ENCODE assay signal across 1 cellular context in genomic region chr3:33658971-33659848, GRCh38.
TF ChIP-seq lines count a peak whose summit lies in the region.

No MANE protein-coding gene starts in this region.

TF ChIP-seq in K562, 482 proteins besides CTCF, POLR2A, EP300 and RAD21 (continued from another document and continues in another):
- TF ChIP-seq JUN (IDR thresholded peaks at IDR 0.05; ENCODE audit: borderline replicate concordance, low read depth, low read length): 0 out of 2 replicates have a peak, but pooled peaks have one; percentile 19
- TF ChIP-seq JUN (CRISPR knock-in tag; IDR thresholded peaks at IDR 0.05; ENCODE audit: borderline replicate concordance): no peak
- TF ChIP-seq KDM1A (IDR thresholded peaks at IDR 0.05): peak in 1 of 2 experiments; percentile 20; a peak in 2 of 4 replicates
- 0 out of 2 replicates have a peak, but pooled peaks have one; percentile 38 for TF ChIP-seq ELF2 (CRISPR knock-in tag; IDR thresholded peaks at IDR 0.05)
- TF ChIP-seq ZNF24 (IDR thresholded peaks at IDR 0.05): no peak
- TF ChIP-seq MBD1 (CRISPR knock-in tag; IDR thresholded peaks at IDR 0.05): no peak
- no peak for TF ChIP-seq IFI16 (CRISPR knock-in tag; IDR thresholded peaks at IDR 0.05)
- TF ChIP-seq ESRRA (IDR thresholded peaks at IDR 0.05; ENCODE audit: borderline replicate concordance, low read depth): 0 out of 2 replicates have a peak, but pooled peaks have one; percentile 51
- TF ChIP-seq, protein P1, sequence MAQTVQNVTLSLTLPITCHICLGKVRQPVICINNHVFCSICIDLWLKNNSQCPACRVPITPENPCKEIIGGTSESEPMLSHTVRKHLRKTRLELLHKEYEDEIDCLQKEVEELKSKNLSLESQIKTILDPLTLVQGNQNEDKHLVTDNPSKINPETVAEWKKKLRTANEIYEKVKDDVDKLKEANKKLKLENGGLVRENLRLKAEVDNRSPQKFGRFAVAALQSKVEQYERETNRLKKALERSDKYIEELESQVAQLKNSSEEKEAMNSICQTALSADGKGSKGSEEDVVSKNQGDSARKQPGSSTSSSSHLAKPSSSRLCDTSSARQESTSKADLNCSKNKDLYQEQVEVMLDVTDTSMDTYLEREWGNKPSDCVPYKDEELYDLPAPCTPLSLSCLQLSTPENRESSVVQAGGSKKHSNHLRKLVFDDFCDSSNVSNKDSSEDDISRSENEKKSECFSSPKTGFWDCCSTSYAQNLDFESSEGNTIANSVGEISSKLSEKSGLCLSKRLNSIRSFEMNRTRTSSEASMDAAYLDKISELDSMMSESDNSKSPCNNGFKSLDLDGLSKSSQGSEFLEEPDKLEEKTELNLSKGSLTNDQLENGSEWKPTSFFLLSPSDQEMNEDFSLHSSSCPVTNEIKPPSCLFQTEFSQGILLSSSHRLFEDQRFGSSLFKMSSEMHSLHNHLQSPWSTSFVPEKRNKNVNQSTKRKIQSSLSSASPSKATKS (CRISPR knock-in tag; IDR thresholded peaks at IDR 0.05): no peak
- peak; percentile 71 for TF ChIP-seq EP400 (IDR thresholded peaks at IDR 0.05)
- TF ChIP-seq ZFP36 (IDR thresholded peaks at IDR 0.05; ENCODE audit: low read depth, low read length, partially characterized antibody): peak; percentile 73
- TF ChIP-seq JUNB (CRISPR knock-in tag; conservative IDR thresholded peaks at IDR 0.05): no peak
- peak; percentile 36; the same call in 1 of the 2 replicates for TF ChIP-seq BCOR (IDR thresholded peaks at IDR 0.05)
- peak; percentile 50; the same call in 1 of the 2 replicates for TF ChIP-seq CC2D1A (IDR thresholded peaks at IDR 0.05)
- peak; percentile 60; the same call in 1 of the 2 replicates for TF ChIP-seq CHAMP1 (IDR thresholded peaks at IDR 0.05)
- TF ChIP-seq CBFA2T3 (IDR thresholded peaks at IDR 0.05): peak; percentile 30; the same call in 1 of the 2 replicates
- TF ChIP-seq, protein P2, sequence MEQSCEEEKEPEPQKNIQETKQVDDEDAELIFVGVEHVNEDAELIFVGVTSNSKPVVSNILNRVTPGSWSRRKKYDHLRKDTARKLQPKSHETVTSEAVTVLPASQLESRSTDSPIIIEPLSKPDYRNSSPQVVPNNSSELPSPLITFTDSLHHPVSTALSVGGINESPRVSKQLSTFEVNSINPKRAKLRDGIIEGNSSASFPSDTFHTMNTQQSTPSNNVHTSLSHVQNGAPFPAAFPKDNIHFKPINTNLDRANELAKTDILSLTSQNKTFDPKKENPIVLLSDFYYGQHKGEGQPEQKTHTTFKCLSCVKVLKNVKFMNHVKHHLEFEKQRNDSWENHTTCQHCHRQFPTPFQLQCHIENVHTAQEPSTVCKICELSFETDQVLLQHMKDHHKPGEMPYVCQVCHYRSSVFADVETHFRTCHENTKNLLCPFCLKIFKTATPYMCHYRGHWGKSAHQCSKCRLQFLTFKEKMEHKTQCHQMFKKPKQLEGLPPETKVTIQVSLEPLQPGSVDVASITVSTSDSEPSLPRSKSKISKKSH (CRISPR knock-in tag; IDR thresholded peaks at IDR 0.05): no peak
- 0 out of 2 replicates have a peak, but pooled peaks have one; percentile 8 for TF ChIP-seq CREM (IDR thresholded peaks at IDR 0.05; ENCODE audit: low read depth)
- TF ChIP-seq KLF1 (tag; IDR thresholded peaks at IDR 0.05): no peak
- no peak for TF ChIP-seq ZNF449 (CRISPR knock-in tag; IDR thresholded peaks at IDR 0.05)
- no peak for TF ChIP-seq DLX4 (CRISPR knock-in tag; IDR thresholded peaks at IDR 0.05)
- no peak for TF ChIP-seq SAFB2 (IDR thresholded peaks at IDR 0.05; ENCODE audit: borderline replicate concordance, low read depth, low read length, severe bottlenecking)
- TF ChIP-seq ZFPM2 (CRISPR knock-in tag; IDR thresholded peaks at IDR 0.05): no peak
- peak in 1 of 2 experiments; percentile 78; a peak in 2 of 4 replicates for TF ChIP-seq ARNT (IDR thresholded peaks at IDR 0.05)
- TF ChIP-seq, protein P3, sequence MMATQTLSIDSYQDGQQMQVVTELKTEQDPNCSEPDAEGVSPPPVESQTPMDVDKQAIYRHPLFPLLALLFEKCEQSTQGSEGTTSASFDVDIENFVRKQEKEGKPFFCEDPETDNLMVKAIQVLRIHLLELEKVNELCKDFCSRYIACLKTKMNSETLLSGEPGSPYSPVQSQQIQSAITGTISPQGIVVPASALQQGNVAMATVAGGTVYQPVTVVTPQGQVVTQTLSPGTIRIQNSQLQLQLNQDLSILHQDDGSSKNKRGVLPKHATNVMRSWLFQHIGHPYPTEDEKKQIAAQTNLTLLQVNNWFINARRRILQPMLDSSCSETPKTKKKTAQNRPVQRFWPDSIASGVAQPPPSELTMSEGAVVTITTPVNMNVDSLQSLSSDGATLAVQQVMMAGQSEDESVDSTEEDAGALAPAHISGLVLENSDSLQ (IDR thresholded peaks at IDR 0.05): peak; percentile 86
- TF ChIP-seq ZNF431 (CRISPR knock-in tag; IDR thresholded peaks at IDR 0.05): no peak
- TF ChIP-seq NCOA6 (IDR thresholded peaks at IDR 0.05): no peak
- no peak for TF ChIP-seq ELK3 (CRISPR knock-in tag; IDR thresholded peaks at IDR 0.05)
- TF ChIP-seq EZH2 (IDR thresholded peaks at IDR 0.05; ENCODE audit: borderline replicate concordance, low read depth, low read length): no peak
- peak; percentile 83 for TF ChIP-seq KDM5B (IDR thresholded peaks at IDR 0.05; ENCODE audit: insufficient replicate concordance, low read depth, low read length)
- TF ChIP-seq, protein P4, sequence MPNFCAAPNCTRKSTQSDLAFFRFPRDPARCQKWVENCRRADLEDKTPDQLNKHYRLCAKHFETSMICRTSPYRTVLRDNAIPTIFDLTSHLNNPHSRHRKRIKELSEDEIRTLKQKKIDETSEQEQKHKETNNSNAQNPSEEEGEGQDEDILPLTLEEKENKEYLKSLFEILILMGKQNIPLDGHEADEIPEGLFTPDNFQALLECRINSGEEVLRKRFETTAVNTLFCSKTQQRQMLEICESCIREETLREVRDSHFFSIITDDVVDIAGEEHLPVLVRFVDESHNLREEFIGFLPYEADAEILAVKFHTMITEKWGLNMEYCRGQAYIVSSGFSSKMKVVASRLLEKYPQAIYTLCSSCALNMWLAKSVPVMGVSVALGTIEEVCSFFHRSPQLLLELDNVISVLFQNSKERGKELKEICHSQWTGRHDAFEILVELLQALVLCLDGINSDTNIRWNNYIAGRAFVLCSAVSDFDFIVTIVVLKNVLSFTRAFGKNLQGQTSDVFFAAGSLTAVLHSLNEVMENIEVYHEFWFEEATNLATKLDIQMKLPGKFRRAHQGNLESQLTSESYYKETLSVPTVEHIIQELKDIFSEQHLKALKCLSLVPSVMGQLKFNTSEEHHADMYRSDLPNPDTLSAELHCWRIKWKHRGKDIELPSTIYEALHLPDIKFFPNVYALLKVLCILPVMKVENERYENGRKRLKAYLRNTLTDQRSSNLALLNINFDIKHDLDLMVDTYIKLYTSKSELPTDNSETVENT (CRISPR knock-in tag; IDR thresholded peaks at IDR 0.05): no peak
- peak; percentile 51 for TF ChIP-seq RAD51 (IDR thresholded peaks at IDR 0.05; ENCODE audit: borderline replicate concordance, low read depth)
- TF ChIP-seq MTA3 (IDR thresholded peaks at IDR 0.05; ENCODE audit: borderline replicate concordance): peak; percentile 74; the same call in 1 of the 2 replicates
- no peak for TF ChIP-seq ZNF668 (CRISPR knock-in tag; IDR thresholded peaks at IDR 0.05)
- TF ChIP-seq ARHGAP35 (IDR thresholded peaks at IDR 0.05; ENCODE audit: partially characterized antibody): no peak
- TF ChIP-seq NR2F6 (CRISPR knock-in tag; IDR thresholded peaks at IDR 0.05): no peak
- TF ChIP-seq FOXJ2 (tag; IDR thresholded peaks at IDR 0.05): peak; percentile 85
- TF ChIP-seq, protein P5, sequence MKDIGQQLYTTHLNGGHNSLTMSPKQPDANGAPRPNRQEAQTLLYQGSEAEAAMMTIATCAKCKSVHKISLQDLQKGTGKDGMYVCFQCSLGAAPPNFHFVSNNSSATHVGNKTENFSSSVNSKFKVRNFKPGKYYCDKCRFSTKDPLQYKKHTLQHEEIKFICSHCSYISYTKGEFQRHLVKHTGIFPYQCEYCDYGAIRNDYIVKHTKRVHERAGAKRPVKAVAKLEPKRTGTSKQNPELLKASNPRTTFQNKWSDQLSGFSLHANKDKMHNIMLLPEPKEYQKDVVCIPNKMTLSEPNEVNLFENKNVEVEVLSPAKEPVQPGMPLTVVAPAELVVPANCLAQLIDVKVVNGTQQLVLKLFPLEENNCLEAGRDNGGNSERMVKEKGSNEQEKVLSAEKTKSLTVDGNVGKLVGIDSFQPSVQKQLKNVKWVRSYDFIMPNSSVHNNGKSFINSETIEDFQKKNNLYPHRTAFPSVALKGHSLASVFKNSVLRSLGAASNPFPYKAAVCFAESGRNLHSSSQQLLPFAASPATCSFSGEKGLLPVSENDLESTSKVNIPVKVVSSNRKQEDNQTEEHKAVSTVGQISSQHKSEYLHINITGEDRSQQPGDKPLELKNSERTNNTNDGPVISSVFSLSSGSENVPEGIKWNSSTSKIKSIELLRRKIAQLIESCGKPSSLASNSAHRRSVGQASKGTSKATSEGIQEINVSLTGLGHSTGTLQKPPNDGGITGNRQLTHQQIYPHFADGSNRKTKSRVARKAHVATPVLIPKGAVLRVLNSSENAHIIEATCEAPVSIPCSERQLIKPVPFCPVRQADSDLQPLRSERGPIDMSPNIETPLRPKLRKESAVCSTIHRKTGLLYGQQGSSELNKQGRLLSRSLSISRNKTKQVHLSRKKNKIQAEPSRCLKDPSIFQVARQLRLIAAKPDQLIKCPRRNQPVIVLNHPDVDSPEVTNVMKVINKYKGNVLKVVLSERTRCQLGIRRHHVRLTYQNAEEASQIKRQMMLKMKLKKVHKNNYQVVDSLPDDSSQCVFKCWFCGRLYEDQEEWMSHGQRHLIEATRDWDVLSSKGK (CRISPR knock-in tag; IDR thresholded peaks at IDR 0.05): no peak
- peak; percentile 47; the same call in 1 of the 2 replicates for TF ChIP-seq HES1 (IDR thresholded peaks at IDR 0.05; ENCODE audit: low read depth)
